In the genomic region with DNA sequence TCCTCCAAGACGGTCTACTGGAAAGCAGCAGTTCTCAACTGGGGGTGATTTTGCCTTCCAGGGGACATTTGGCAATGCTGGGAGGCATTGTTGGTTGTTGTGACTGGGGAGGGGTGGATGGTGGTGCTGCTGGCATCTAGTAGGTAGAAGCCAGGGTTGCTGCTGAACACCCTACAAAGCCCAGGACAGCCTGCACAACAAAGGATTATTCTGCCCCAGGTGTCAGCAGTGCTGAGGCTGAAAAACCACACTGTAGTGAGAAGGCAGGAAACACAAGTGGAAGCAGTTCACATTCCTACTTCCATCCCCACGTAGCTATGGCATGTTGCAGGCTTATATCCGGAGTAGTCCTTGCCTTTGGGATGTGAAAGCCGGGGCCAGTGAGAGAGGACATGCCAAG, we compare ENCODE assay signal across 25 cellular contexts.
A peak's percentile ranks its signal among the peaks of the same experiment; 100 is the strongest.
DNase-seq lines count a peak whose midpoint lies in the region; ATAC-seq and TF ChIP-seq lines count a peak whose summit lies in the region.
"Had no signal": no experiment of that assay in that cellular context is flagged by ENCODE, and none has a peak within 500 bp of the region (broad histone marks: within the 10 kb centered on the region; RNA-seq: fewer than 3 reads in every experiment).

No MANE protein-coding gene starts in this region.

- WGBS in thyroid gland, 2 donors, result 70 to 92% methylated on average over 4 of the region's 4 CpGs

- no peaks in the 10 kb centered on the region for H3K9me3 Mint-ChIP-seq in CD4-positive, alpha-beta memory T cell
- H3K9me3 Mint-ChIP-seq in activated CD8-positive, alpha-beta T cell treated with anti-CD3 and anti-CD28 coated beads for 36 hours, result no peaks in the 10 kb centered on the region
- H3K9me3 Mint-ChIP-seq in naive thymus-derived CD8-positive, alpha-beta T cell, result no peaks in the 10 kb centered on the region
- H3K9me3 Mint-ChIP-seq: activated B cell treated with CpG ODN at 0.5 μM for 24 hours; mesothelial cell of epicardium; stimulated activated naive B cell treated with anti-CD40 and anti-IgM and Interleukin-4, amounts not matched to agents 10 μg/mL and 1 μg/mL and 100 μg/mL, for 72 hours had no signal

- peaks cover 47% of the 10 kb centered on the region for H3K4me1 ChIP-seq in CD4-positive, alpha-beta memory T cell (ENCODE audit: insufficient read depth, low read length)
- no peaks in the 10 kb centered on the region for H3K4me1 ChIP-seq in thyroid gland
- H3K4me1 ChIP-seq: ascending aorta, esophagus squamous epithelium, foreskin keratinocyte, upper lobe of left lung had no signal

- CTCF ChIA-PET in CD4-positive, alpha-beta memory T cell (lab: Charles Lee; ENCODE audit: partially characterized antibody), result interaction anchor here (2.1 to 7.0 kb wide), 3 partner anchors 16 to 149 kb away, joined by 4 to 46 read pairs (median 21); no protein-coding TSS in a partner anchor
- CTCF ChIA-PET in activated CD8-positive, alpha-beta T cell treated with anti-CD3 and anti-CD28 coated beads for 36 hours (lab: Charles Lee), result interaction anchor here (1.4 to 3.1 kb wide), 6 partner anchors 18 to 150 kb away, joined by 3 to 15 read pairs (median 4); no protein-coding TSS in a partner anchor

- H3K36me3 Mint-ChIP-seq in CD4-positive, alpha-beta memory T cell, result no peaks in the 10 kb centered on the region
- H3K36me3 Mint-ChIP-seq in activated CD8-positive, alpha-beta T cell treated with anti-CD3 and anti-CD28 coated beads for 36 hours (ENCODE audit: low read depth), result peaks cover 12% of the 10 kb centered on the region
- H3K36me3 Mint-ChIP-seq in naive thymus-derived CD8-positive, alpha-beta T cell, result peaks cover 0 to 39% (median 10%) of the 10 kb centered on the region in 3 donors
- H3K36me3 Mint-ChIP-seq: mesothelial cell of epicardium; stimulated activated naive B cell treated with anti-CD40 and anti-IgM and Interleukin-4, amounts not matched to agents 10 μg/mL and 1 μg/mL and 100 μg/mL, for 72 hours had no signal

- no peak overlapping the region for H3K27ac ChIP-seq in CD4-positive, alpha-beta memory T cell (ENCODE audit: low read depth, low read length)
- no peak overlapping the region for H3K27ac ChIP-seq in thyroid gland
- H3K27ac ChIP-seq: ascending aorta, C4-2B, esophagus squamous epithelium, foreskin keratinocyte, heart right ventricle, upper lobe of left lung had no signal

- no peaks in the 10 kb centered on the region for H3K36me3 ChIP-seq in CD4-positive, alpha-beta memory T cell (ENCODE audit: insufficient read depth, low read length)
- no peaks in the 10 kb centered on the region for H3K36me3 ChIP-seq in thyroid gland
- H3K36me3 ChIP-seq: ascending aorta, esophagus squamous epithelium, upper lobe of left lung had no signal

- no peaks in the 10 kb centered on the region for H3K27me3 ChIP-seq in CD4-positive, alpha-beta memory T cell (ENCODE audit: insufficient read depth, low read length)
- H3K27me3 ChIP-seq in thyroid gland, result no peaks in the 10 kb centered on the region
- H3K27me3 ChIP-seq: ascending aorta, esophagus squamous epithelium, foreskin keratinocyte, upper lobe of left lung had no signal

- no peak for TF ChIP-seq POLR2A in thyroid gland (IDR thresholded peaks at IDR 0.05)

- no peaks in the 10 kb centered on the region for H3K27me3 Mint-ChIP-seq in CD4-positive, alpha-beta memory T cell
- H3K27me3 Mint-ChIP-seq in activated CD8-positive, alpha-beta T cell treated with anti-CD3 and anti-CD28 coated beads for 36 hours, result no peaks in the 10 kb centered on the region
- no peaks in the 10 kb centered on the region for H3K27me3 Mint-ChIP-seq in naive thymus-derived CD8-positive, alpha-beta T cell

- peak overlapping the region in 3 of 8 donors; percentile 40 to 74 (median 52) for H3K4me3 Mint-ChIP-seq in CD4-positive, alpha-beta memory T cell
- H3K4me3 Mint-ChIP-seq in activated CD8-positive, alpha-beta T cell treated with anti-CD3 and anti-CD28 coated beads for 36 hours, result no peak overlapping the region
- peak overlapping the region in 8 of 10 donors; percentile 6 to 79 (median 41) for H3K4me3 Mint-ChIP-seq in naive thymus-derived CD8-positive, alpha-beta T cell
- H3K4me3 Mint-ChIP-seq: activated B cell treated with CpG ODN at 0.5 μM for 24 hours; HFFc6; mesothelial cell of epicardium; stimulated activated naive B cell treated with anti-CD40 and anti-IgM and Interleukin-4, amounts not matched to agents 10 μg/mL and 1 μg/mL and 100 μg/mL, for 72 hours had no signal

- intact Hi-C loops in CD4-positive, alpha-beta memory T cell (cut with micrococcal nuclease), result loop anchor here (5.0 kb wide), 1 partner anchor 35 kb away; no protein-coding TSS in a partner anchor
- intact Hi-C loops in activated CD8-positive, alpha-beta T cell treated with anti-CD3 and anti-CD28 coated beads for 36 hours (cut with micrococcal nuclease), result no loop called here
- intact Hi-C loops in thyroid gland (cut with DNase I), result no loop called here

- no peaks in the 10 kb centered on the region for H3K9me3 ChIP-seq in CD4-positive, alpha-beta memory T cell (ENCODE audit: control insufficient read depth in 1 of 2, low read length in 2 of 2)
- no peaks in the 10 kb centered on the region for H3K9me3 ChIP-seq in thyroid gland
- H3K9me3 ChIP-seq: ascending aorta, esophagus squamous epithelium, heart right ventricle, upper lobe of left lung had no signal

- POLR2A ChIA-PET in CD4-positive, alpha-beta memory T cell (lab: Charles Lee; ENCODE audit: partially characterized antibody), result interaction anchor here (0.9 to 1.7 kb wide), 3 partner anchors 12 to 87 kb away, joined by 3 to 5 read pairs (median 3); a partner anchor contains a TSS
- POLR2A ChIA-PET in activated CD8-positive, alpha-beta T cell treated with anti-CD3 and anti-CD28 coated beads for 36 hours (lab: Charles Lee), result interaction anchor here (1.1 kb wide), 1 partner anchor 41 kb away, joined by 3 read pairs; no protein-coding TSS in a partner anchor
- POLR2A ChIA-PET in naive thymus-derived CD8-positive, alpha-beta T cell (lab: Charles Lee), result interaction anchor here (0.7 to 10.4 kb wide), 8 partner anchors 10 to 89 kb away, joined by 3 to 97 read pairs (median 6); no protein-coding TSS in a partner anchor

- TF ChIP-seq CTCF in activated CD8-positive, alpha-beta T cell treated with anti-CD3 and anti-CD28 coated beads for 36 hours (IDR thresholded peaks at IDR 0.05), result no peak
- TF ChIP-seq CTCF in thyroid gland (IDR thresholded peaks at IDR 0.05), result no peak

- no peak overlapping the region for H3K4me3 ChIP-seq in CD4-positive, alpha-beta memory T cell (ENCODE audit: low read length in 2 of 2)
- H3K4me3 ChIP-seq in thyroid gland (replicated peaks in 1 of 3), result no peak overlapping the region
- H3K4me3 ChIP-seq: ascending aorta, esophagus squamous epithelium, heart right ventricle, upper lobe of left lung had no signal

- peaks cover 41 to 61% (median 50%) of the 10 kb centered on the region in 4 donors for H3K4me1 Mint-ChIP-seq in CD4-positive, alpha-beta memory T cell
- H3K4me1 Mint-ChIP-seq in activated CD8-positive, alpha-beta T cell treated with anti-CD3 and anti-CD28 coated beads for 36 hours (ENCODE audit: low read depth), result peaks cover 69% of the 10 kb centered on the region
- peaks cover 46 to 94% (median 72%) of the 10 kb centered on the region in 4 donors for H3K4me1 Mint-ChIP-seq in naive thymus-derived CD8-positive, alpha-beta T cell

- H3K27ac Mint-ChIP-seq in CD4-positive, alpha-beta memory T cell, result peak overlapping the region in 6 of 7 donors; percentile 37 to 84 (median 69)
- peak overlapping the region; percentile 28 for H3K27ac Mint-ChIP-seq in activated CD8-positive, alpha-beta T cell treated with anti-CD3 and anti-CD28 coated beads for 36 hours
- H3K27ac Mint-ChIP-seq in naive thymus-derived CD8-positive, alpha-beta T cell, result peak overlapping the region; percentile 92 to 99 (median 98)
- H3K27ac Mint-ChIP-seq: activated B cell treated with CpG ODN at 0.5 μM for 24 hours; HFFc6; mesothelial cell of epicardium; stimulated activated naive B cell treated with anti-CD40 and anti-IgM and Interleukin-4, amounts not matched to agents 10 μg/mL and 1 μg/mL and 100 μg/mL, for 72 hours had no signal

- ATAC-seq in activated CD8-positive, alpha-beta T cell treated with anti-CD3 and anti-CD28 coated beads for 36 hours, result no peak
- peak; percentile 22 to 32 for ATAC-seq in naive thymus-derived CD8-positive, alpha-beta T cell
- ATAC-seq: heart right ventricle; stimulated activated naive B cell treated with anti-CD40 and anti-IgM and Interleukin-4, amounts not matched to agents 10 μg/mL and 1 μg/mL and 100 μg/mL, for 72 hours had no signal

- DNase-seq in CD4-positive, alpha-beta memory T cell, result no peak
- DNase-seq in ELF-1 (ENCODE audit: low read depth, low spot score), result peak; percentile 45
- DNase-seq in activated CD8-positive, alpha-beta T cell treated with anti-CD3 and anti-CD28 coated beads for 36 hours, result no peak
- peak in 5 of 10 donors; percentile 12 to 31 (median 22) for DNase-seq in naive thymus-derived CD8-positive, alpha-beta T cell
- DNase-seq in NCI-H2029 (lab: John Stamatoyannopoulos, UW), result no peak
- no peak for DNase-seq in thyroid gland
- no peak for DNase-seq in NCI-H128 (lab: John Stamatoyannopoulos, UW; ENCODE audit: unreplicated experiment)
- DNase-seq: activated B cell treated with CpG ODN at 0.5 μM for 24 hours; activated CD4-positive, alpha-beta T cell treated with anti-CD3 and anti-CD28 coated beads, Interleukin-2, amount 50 U/mL, for 4 hours; activated CD8-positive, alpha-beta memory T cell treated with anti-CD3 and anti-CD28 coated beads, Interleukin-2, amount 50 U/mL, for 48 hours; caudate nucleus; dermis blood vessel endothelial cell; esophagus squamous epithelium; foreskin keratinocyte; heart right ventricle; HFFc6; occipital lobe; stimulated activated CD4-positive, alpha-beta T cell treated with anti-CD3 and anti-CD28 coated beads, Interleukin-15, amount 100 ng/mL, for 24 hours; stimulated activated CD4-positive, alpha-beta T cell treated with anti-CD3 and anti-CD28 coated beads, Interleukin-4, amount 100 ng/mL, for 4 hours; stimulated activated naive B cell treated with anti-CD40 and anti-IgM and Interleukin-4, amounts not matched to agents 10 μg/mL and 1 μg/mL and 100 μg/mL, for 72 hours; substantia nigra; upper lobe of left lung had no signal

Comparison
In these comparisons a context has a peak if more than half of its experiments do, and no peak if none do; other contexts are left out.
1. H3K27ac Mint-ChIP-seq: peak in every context shown above with its lines; median percentile 98 in naive thymus-derived CD8-positive, alpha-beta T cell; 69 in CD4-positive, alpha-beta memory T cell; 28 in activated CD8-positive, alpha-beta T cell treated with anti-CD3 and anti-CD28 coated beads for 36 hours.